Comparison of ENCODE assay signal across 7 cellular contexts in genomic region chr5:43396762-43397304, GRCh38.
DNase-seq lines count a peak whose midpoint lies in the region; ATAC-seq lines count a peak whose summit lies in the region.

No MANE protein-coding gene starts in this region.

- DNase-seq in SW480 (ENCODE audit: low spot score) = peak; percentile 76
- peak; percentile 17 for DNase-seq in activated naive CD8-positive, alpha-beta T cell treated with anti-CD3 and anti-CD28 coated beads, Interleukin-2, amount 50 U/mL, for 16 hours (ENCODE audit: low read depth, low spot score)
- peak; percentile 63 for DNase-seq in iPS-NIHi11 (ENCODE audit: low spot score)
- peak; percentile 58 for DNase-seq in stimulated activated CD4-positive, alpha-beta T cell treated with anti-CD3 and anti-CD28 coated beads, Interleukin-4, amount 100 ng/mL, for 1 hour
- DNase-seq in cerebellar cortex (ENCODE audit: low spot score) = no peak

- ATAC-seq in GM18858 (IDR thresholded peaks at IDR 0.05; ENCODE audit: unreplicated experiment) = peak; percentile 91
- peak; percentile 86 for ATAC-seq in HG03025 (IDR thresholded peaks at IDR 0.05; ENCODE audit: low FRiP score, unreplicated experiment)
